34 cellular contexts compared by ENCODE assay signal in genomic region chrX:126847143-126847542, GRCh38. TPM values are rescaled to one million over a fixed set of nuclear protein-coding genes. Genes with fewer than 3 reads are reported as not detected.
"Had no signal": no experiment of that assay in that cellular context is flagged by ENCODE, and none has a peak within 500 bp of the region (broad histone marks: within the 10 kb centered on the region; RNA-seq: fewer than 3 reads in every experiment).

No MANE protein-coding gene starts in this region.

- H3K27ac ChIP-seq: adrenal gland, body of pancreas, breast epithelium, KMS-11, SJCRH30, SK-N-MC had no signal

- H3K36me3 ChIP-seq: adrenal gland, breast epithelium, SJCRH30 had no signal

- H3K4me3 ChIP-seq: adrenal gland, body of pancreas, breast epithelium, SJCRH30, SK-N-MC had no signal

- H3K4me1 ChIP-seq: adrenal gland, body of pancreas, breast epithelium, SJCRH30 had no signal

- H3K27me3 ChIP-seq: adrenal gland, body of pancreas, breast epithelium, SJCRH30 had no signal

- FAIRE-seq: astrocyte had no signal

- H3K9me3 ChIP-seq: adrenal gland, body of pancreas, breast epithelium, SJCRH30 had no signal

- DNase-seq: activated CD4-positive, alpha-beta memory T cell treated with anti-CD3 and anti-CD28 coated beads for 36 hours; activated CD4-positive, alpha-beta T cell treated with anti-CD3 and anti-CD28 coated beads for 4 hours; activated CD4-positive, alpha-beta T cell treated with anti-CD3 and anti-CD28 coated beads, Interleukin-2, amount 50 U/mL, for 1 hour; activated CD8-positive, alpha-beta memory T cell treated with anti-CD3 and anti-CD28 coated beads, Interleukin-2, amount 50 U/mL, for 4 hours; activated gamma-delta T cell treated with Interleukin-2 at 50 U/mL for 16 hours; activated naive CD4-positive, alpha-beta T cell treated with anti-CD3 and anti-CD28 coated beads for 36 hours; activated T-cell treated with anti-CD3 and anti-CD28 coated beads for 4 hours; activated T-cell treated with anti-CD3 and anti-CD28 coated beads, Interleukin-2, amount 50 U/mL, for 4 hours; adrenal gland; body of pancreas; MM.1S; NCI-H1048; NCI-H1436; NCI-H1694 treated with DMSO at 0.1 percent for 48 hours; NCI-H226; NCI-H446 treated with DMSO at 0.1 percent for 48 hours; NCI-H526; NCI-H748 treated with DMSO at 0.1 percent for 48 hours; NK-92 treated with Interleukin-12 subunit alpha and Interleukin-12 subunit beta, amount 100 ng/mL, for 24 hours; OCI-M1; SHP77; SJCRH30 had no signal

- ATAC-seq: activated CD4-positive, CD25-positive, alpha-beta regulatory T cell treated with anti-CD3 and anti-CD28 coated beads, Interleukin-2, amount 50 U/mL, for 24 hours; activated naive CD4-positive, alpha-beta T cell treated with anti-CD3 and anti-CD28 coated beads, Interleukin-2, amount 50 U/mL, for 72 hours; activated T-cell treated with anti-CD3 and anti-CD28 coated beads, Interleukin-2, amount 50 U/mL, for 4 hours; body of pancreas; WTC11 had no signal

RNA-seq across cellular contexts. Expression of gene PRR32, which starts 27.6 kb away (rescaled TPM):
- total RNA-seq: activated CD4-positive, alpha-beta memory T cell treated with anti-CD3 and anti-CD28 coated beads for 36 hours; activated naive CD4-positive, alpha-beta T cell treated with anti-CD3 and anti-CD28 coated beads for 36 hours; activated naive CD4-positive, alpha-beta T cell treated with anti-CD3 and anti-CD28 coated beads, Interleukin-2, amount 50 U/mL, for 72 hours; activated T-cell treated with anti-CD3 and anti-CD28 coated beads, Interleukin-2, amount 50 U/mL, for 4 hours; activated T-helper 1 cell treated with anti-CD3 and anti-CD28 coated beads, Interleukin-12 subunit alpha, Interleukin-12 subunit beta, Interleukin-2, Interleukin-4 antibody, amounts not matched to agents 30 ng/mL and 10 ng/mL and 1 ng/mL, durations not matched to agents 14 hours and 24 hours and 36 hours; adrenal gland; astrocyte; body of pancreas; breast epithelium; LHCN-M2; RPMI7951; T-helper 1 cell treated with Interleukin-12 subunit alpha and Interleukin-12 subunit beta and Interleukin-4 antibody, amounts not matched to agents 30 ng/mL and 1 ng/mL, for 36 hours; T-helper 2 cell treated with Interferon-gamma antibody and Interleukin-4, amounts not matched to agents 100 ng/mL and 5 ng/mL, for 36 hours; WTC11 had no signal
- polyA plus RNA-seq: adrenal gland had no signal
